Comparison of ENCODE assay signal across 3 cellular contexts in the genomic region with DNA sequence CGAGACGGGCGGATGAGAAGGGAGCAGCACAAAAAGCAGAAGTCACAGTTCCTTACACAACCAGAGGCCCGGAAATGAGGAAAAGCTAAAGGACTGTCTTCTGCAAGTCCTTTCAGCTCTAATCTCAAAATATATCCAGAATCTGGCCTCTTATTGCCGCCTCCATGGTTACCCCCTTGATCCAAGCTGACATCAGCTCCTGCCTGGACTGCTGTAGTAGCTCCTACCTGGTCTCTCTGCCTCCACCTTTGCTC.
TF ChIP-seq lines count a peak whose summit lies in the region.

No MANE protein-coding gene starts in this region.

TF ChIP-seq in SK-N-SH, 30 proteins besides CTCF, POLR2A, EP300 and RAD21 (continued from another document):
- TF ChIP-seq, protein P1, sequence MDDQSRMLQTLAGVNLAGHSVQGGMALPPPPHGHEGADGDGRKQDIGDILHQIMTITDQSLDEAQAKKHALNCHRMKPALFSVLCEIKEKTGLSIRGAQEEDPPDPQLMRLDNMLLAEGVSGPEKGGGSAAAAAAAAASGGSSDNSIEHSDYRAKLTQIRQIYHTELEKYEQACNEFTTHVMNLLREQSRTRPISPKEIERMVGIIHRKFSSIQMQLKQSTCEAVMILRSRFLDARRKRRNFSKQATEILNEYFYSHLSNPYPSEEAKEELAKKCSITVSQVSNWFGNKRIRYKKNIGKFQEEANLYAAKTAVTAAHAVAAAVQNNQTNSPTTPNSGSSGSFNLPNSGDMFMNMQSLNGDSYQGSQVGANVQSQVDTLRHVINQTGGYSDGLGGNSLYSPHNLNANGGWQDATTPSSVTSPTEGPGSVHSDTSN (IDR thresholded peaks at IDR 0.05): no peak

TF ChIP-seq in SK-N-SH treated with all-trans-retinoic acid at 6 μM for 48 hours, 23 proteins besides CTCF, POLR2A, EP300 and RAD21:
- TF ChIP-seq, protein P2, sequence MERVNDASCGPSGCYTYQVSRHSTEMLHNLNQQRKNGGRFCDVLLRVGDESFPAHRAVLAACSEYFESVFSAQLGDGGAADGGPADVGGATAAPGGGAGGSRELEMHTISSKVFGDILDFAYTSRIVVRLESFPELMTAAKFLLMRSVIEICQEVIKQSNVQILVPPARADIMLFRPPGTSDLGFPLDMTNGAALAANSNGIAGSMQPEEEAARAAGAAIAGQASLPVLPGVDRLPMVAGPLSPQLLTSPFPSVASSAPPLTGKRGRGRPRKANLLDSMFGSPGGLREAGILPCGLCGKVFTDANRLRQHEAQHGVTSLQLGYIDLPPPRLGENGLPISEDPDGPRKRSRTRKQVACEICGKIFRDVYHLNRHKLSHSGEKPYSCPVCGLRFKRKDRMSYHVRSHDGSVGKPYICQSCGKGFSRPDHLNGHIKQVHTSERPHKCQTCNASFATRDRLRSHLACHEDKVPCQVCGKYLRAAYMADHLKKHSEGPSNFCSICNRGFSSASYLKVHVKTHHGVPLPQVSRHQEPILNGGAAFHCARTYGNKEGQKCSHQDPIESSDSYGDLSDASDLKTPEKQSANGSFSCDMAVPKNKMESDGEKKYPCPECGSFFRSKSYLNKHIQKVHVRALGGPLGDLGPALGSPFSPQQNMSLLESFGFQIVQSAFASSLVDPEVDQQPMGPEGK (CRISPR knock-in tag; IDR thresholded peaks at IDR 0.05; ENCODE audit: borderline replicate concordance): no peak
- TF ChIP-seq ZC3H10 (CRISPR knock-in tag; IDR thresholded peaks at IDR 0.05): no peak
- TF ChIP-seq, protein P3, sequence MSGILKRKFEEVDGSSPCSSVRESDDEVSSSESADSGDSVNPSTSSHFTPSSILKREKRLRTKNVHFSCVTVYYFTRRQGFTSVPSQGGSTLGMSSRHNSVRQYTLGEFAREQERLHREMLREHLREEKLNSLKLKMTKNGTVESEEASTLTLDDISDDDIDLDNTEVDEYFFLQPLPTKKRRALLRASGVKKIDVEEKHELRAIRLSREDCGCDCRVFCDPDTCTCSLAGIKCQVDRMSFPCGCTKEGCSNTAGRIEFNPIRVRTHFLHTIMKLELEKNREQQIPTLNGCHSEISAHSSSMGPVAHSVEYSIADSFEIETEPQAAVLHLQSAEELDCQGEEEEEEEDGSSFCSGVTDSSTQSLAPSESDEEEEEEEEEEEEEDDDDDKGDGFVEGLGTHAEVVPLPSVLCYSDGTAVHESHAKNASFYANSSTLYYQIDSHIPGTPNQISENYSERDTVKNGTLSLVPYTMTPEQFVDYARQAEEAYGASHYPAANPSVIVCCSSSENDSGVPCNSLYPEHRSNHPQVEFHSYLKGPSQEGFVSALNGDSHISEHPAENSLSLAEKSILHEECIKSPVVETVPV (CRISPR knock-in tag; IDR thresholded peaks at IDR 0.05): no peak

TF ChIP-seq in K562, 482 proteins besides CTCF, POLR2A, EP300 and RAD21:
- TF ChIP-seq, protein P4, sequence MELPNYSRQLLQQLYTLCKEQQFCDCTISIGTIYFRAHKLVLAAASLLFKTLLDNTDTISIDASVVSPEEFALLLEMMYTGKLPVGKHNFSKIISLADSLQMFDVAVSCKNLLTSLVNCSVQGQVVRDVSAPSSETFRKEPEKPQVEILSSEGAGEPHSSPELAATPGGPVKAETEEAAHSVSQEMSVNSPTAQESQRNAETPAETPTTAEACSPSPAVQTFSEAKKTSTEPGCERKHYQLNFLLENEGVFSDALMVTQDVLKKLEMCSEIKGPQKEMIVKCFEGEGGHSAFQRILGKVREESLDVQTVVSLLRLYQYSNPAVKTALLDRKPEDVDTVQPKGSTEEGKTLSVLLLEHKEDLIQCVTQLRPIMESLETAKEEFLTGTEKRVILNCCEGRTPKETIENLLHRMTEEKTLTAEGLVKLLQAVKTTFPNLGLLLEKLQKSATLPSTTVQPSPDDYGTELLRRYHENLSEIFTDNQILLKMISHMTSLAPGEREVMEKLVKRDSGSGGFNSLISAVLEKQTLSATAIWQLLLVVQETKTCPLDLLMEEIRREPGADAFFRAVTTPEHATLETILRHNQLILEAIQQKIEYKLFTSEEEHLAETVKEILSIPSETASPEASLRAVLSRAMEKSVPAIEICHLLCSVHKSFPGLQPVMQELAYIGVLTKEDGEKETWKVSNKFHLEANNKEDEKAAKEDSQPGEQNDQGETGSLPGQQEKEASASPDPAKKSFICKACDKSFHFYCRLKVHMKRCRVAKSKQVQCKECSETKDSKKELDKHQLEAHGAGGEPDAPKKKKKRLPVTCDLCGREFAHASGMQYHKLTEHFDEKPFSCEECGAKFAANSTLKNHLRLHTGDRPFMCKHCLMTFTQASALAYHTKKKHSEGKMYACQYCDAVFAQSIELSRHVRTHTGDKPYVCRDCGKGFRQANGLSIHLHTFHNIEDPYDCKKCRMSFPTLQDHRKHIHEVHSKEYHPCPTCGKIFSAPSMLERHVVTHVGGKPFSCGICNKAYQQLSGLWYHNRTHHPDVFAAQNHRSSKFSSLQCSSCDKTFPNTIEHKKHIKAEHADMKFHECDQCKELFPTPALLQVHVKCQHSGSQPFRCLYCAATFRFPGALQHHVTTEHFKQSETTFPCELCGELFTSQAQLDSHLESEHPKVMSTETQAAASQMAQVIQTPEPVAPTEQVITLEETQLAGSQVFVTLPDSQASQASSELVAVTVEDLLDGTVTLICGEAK (IDR thresholded peaks at IDR 0.05): no peak
- TF ChIP-seq, protein P4 (CRISPR knock-in tag; IDR thresholded peaks at IDR 0.05): no peak
- TF ChIP-seq PRMT5 (CRISPR knock-in tag; IDR thresholded peaks at IDR 0.05) (no peak), SPI1 (IDR thresholded peaks at IDR 0.05; ENCODE audit: borderline replicate concordance, low read depth, low read length) (peak; percentile 50; the same call in 1 of the 2 replicates)
